6 cellular contexts compared by ENCODE assay signal in genomic region chr1:4273747-4274146, GRCh38.
"Had no signal": no experiment of that assay in that cellular context is flagged by ENCODE, and none has a peak within 500 bp of the region (broad histone marks: within the 10 kb centered on the region; RNA-seq: fewer than 3 reads in every experiment).

No MANE protein-coding gene starts in this region.

- H3K4me1 Mint-ChIP-seq: IgD-negative memory B cell had no signal

- H3K4me3 ChIP-seq: K562 had no signal

- H3K27ac ChIP-seq: HL-60 had no signal

- ATAC-seq: K562 had no signal

- FAIRE-seq: HTR-8/SVneo, K562 had no signal

- H3K27ac Mint-ChIP-seq: IgD-negative memory B cell had no signal

- H3K36me3 Mint-ChIP-seq: IgD-negative memory B cell had no signal

- DNase-seq: IMR-90, KBM-7 had no signal
